ENCODE assay signal across 6 cellular contexts in genomic region chr12:6871052-6871957, GRCh38. TPM values are rescaled to one million over a fixed set of nuclear protein-coding genes. Genes with fewer than 3 reads are reported as not detected.
DNase-seq lines count a peak whose midpoint lies in the region; ATAC-seq lines count a peak whose summit lies in the region.

No MANE protein-coding gene starts in this region.

- intact Hi-C loops in left colon (cut with DNase I, micrococcal nuclease) = loop anchor here in 1 of 2 donors (5.0 kb wide), 1 partner anchor 96 kb away; no protein-coding TSS in a partner anchor

- no peaks in the 10 kb centered on the region for H3K27me3 Mint-ChIP-seq in activated CD4-positive, alpha-beta T cell treated with anti-CD3 and anti-CD28 coated beads, Interleukin-2, amount 10 ng/mL, durations not matched to agents 7 days and 5 days
- no peaks in the 10 kb centered on the region for H3K27me3 Mint-ChIP-seq in activated CD4-positive, alpha-beta memory T cell treated with anti-CD3 and anti-CD28 coated beads, Interleukin-2, amount 10 ng/mL, durations not matched to agents 7 days and 5 days

- peaks cover 65% of the 10 kb centered on the region for H3K4me1 Mint-ChIP-seq in activated CD4-positive, alpha-beta T cell treated with anti-CD3 and anti-CD28 coated beads, Interleukin-2, amount 10 ng/mL, durations not matched to agents 7 days and 5 days
- peaks cover 68% of the 10 kb centered on the region for H3K4me1 Mint-ChIP-seq in activated CD4-positive, alpha-beta memory T cell treated with anti-CD3 and anti-CD28 coated beads, Interleukin-2, amount 10 ng/mL, durations not matched to agents 7 days and 5 days

- CTCF ChIA-PET in activated CD4-positive, alpha-beta T cell treated with anti-CD3 and anti-CD28 coated beads, Interleukin-2, amount 10 ng/mL, durations not matched to agents 7 days and 5 days (lab: Charles Lee) = interaction anchor here (0.6 to 5.1 kb wide), 21 partner anchors 7 to 238 kb away, joined by 3 to 55 read pairs (median 9); partner anchors contain the start of genes C12orf57, C1RL, CDCA3 and MLF2
- CTCF ChIA-PET in activated CD4-positive, alpha-beta memory T cell treated with anti-CD3 and anti-CD28 coated beads, Interleukin-2, amount 10 ng/mL, durations not matched to agents 7 days and 5 days (lab: Charles Lee) = interaction anchor here (1.3 to 11.4 kb wide), 16 partner anchors 11 to 305 kb away, joined by 3 to 161 read pairs (median 13); partner anchors contain the start of genes C12orf57, CDCA3, LRRC23 and MLF2

- peak overlapping the region; percentile 78 for H3K4me3 Mint-ChIP-seq in activated CD4-positive, alpha-beta T cell treated with anti-CD3 and anti-CD28 coated beads, Interleukin-2, amount 10 ng/mL, durations not matched to agents 7 days and 5 days
- peak overlapping the region; percentile 93 for H3K4me3 Mint-ChIP-seq in activated CD4-positive, alpha-beta memory T cell treated with anti-CD3 and anti-CD28 coated beads, Interleukin-2, amount 10 ng/mL, durations not matched to agents 7 days and 5 days

- POLR2A ChIA-PET in activated CD4-positive, alpha-beta T cell treated with anti-CD3 and anti-CD28 coated beads, Interleukin-2, amount 10 ng/mL, durations not matched to agents 7 days and 5 days (lab: Charles Lee) = interaction anchor here (2.8 kb wide), 1 partner anchor 19 kb away, joined by 23 read pairs; the partner anchor contains the start of genes CDCA3 and USP5
- POLR2A ChIA-PET in activated CD4-positive, alpha-beta memory T cell treated with anti-CD3 and anti-CD28 coated beads, Interleukin-2, amount 10 ng/mL, durations not matched to agents 7 days and 5 days (lab: Charles Lee) = interaction anchor here (0.7 to 11.4 kb wide), 21 partner anchors 13 to 339 kb away, joined by 3 to 312 read pairs (median 10); partner anchors contain the start of genes C12orf57, CD4, CDCA3 and COPS7A

- peak; percentile 61 for DNase-seq in activated CD4-positive, alpha-beta T cell treated with anti-CD3 and anti-CD28 coated beads, Interleukin-2, amount 10 ng/mL, durations not matched to agents 7 days and 5 days
- no peak for DNase-seq in activated CD4-positive, alpha-beta T cell treated with anti-CD3 and anti-CD28 coated beads, Interleukin-2, amount 50 U/mL, for 1 hour
- DNase-seq in activated CD4-positive, alpha-beta memory T cell treated with anti-CD3 and anti-CD28 coated beads, Interleukin-2, amount 10 ng/mL, durations not matched to agents 7 days and 5 days = peak; percentile 68
- DNase-seq in left colon = peak; percentile 76 to 90
- no peak for DNase-seq in mesenteric fat pad (ENCODE audit: low spot score)

- ATAC-seq in left colon (peak; percentile 56), GM21723 (IDR thresholded peaks at IDR 0.05; ENCODE audit: unreplicated experiment) (no peak)

- H3K9me3 Mint-ChIP-seq in activated CD4-positive, alpha-beta T cell treated with anti-CD3 and anti-CD28 coated beads, Interleukin-2, amount 10 ng/mL, durations not matched to agents 7 days and 5 days = no peaks in the 10 kb centered on the region
- no peaks in the 10 kb centered on the region for H3K9me3 Mint-ChIP-seq in activated CD4-positive, alpha-beta memory T cell treated with anti-CD3 and anti-CD28 coated beads, Interleukin-2, amount 10 ng/mL, durations not matched to agents 7 days and 5 days

- H3K27ac Mint-ChIP-seq in activated CD4-positive, alpha-beta T cell treated with anti-CD3 and anti-CD28 coated beads, Interleukin-2, amount 10 ng/mL, durations not matched to agents 7 days and 5 days = peak overlapping the region; percentile 91
- peak overlapping the region; percentile 90 for H3K27ac Mint-ChIP-seq in activated CD4-positive, alpha-beta memory T cell treated with anti-CD3 and anti-CD28 coated beads, Interleukin-2, amount 10 ng/mL, durations not matched to agents 7 days and 5 days

- peaks cover 50% of the 10 kb centered on the region for H3K36me3 Mint-ChIP-seq in activated CD4-positive, alpha-beta T cell treated with anti-CD3 and anti-CD28 coated beads, Interleukin-2, amount 10 ng/mL, durations not matched to agents 7 days and 5 days (ENCODE audit: low read depth)
- peaks cover 62% of the 10 kb centered on the region for H3K36me3 Mint-ChIP-seq in activated CD4-positive, alpha-beta memory T cell treated with anti-CD3 and anti-CD28 coated beads, Interleukin-2, amount 10 ng/mL, durations not matched to agents 7 days and 5 days (ENCODE audit: low read depth)

RNA-seq across cellular contexts. Expression of gene SPSB2, which starts 1.8 kb away (rescaled TPM):
- 10 to 100 TPM; 15.4 to 17.3 TPM for total RNA-seq in activated CD4-positive, alpha-beta T cell treated with anti-CD3 and anti-CD28 coated beads, Interleukin-2, amount 10 ng/mL, durations not matched to agents 7 days and 5 days
- total RNA-seq in activated CD4-positive, alpha-beta memory T cell treated with anti-CD3 and anti-CD28 coated beads, Interleukin-2, amount 10 ng/mL, durations not matched to agents 7 days and 5 days = 10 to 100 TPM; 11.1 to 11.2 TPM
- total RNA-seq in left colon (10 to 100 TPM; 11.7 to 11.8 TPM), mesenteric fat pad (4.6 TPM)

RNA-seq across cellular contexts. Expression of gene TPI1, which starts 4.0 kb away (rescaled TPM):
- 1,000 to 10,000 TPM in 1 of 2 experiments, 100 to 1,000 TPM in 1; 918 to 1,035 TPM for total RNA-seq in activated CD4-positive, alpha-beta T cell treated with anti-CD3 and anti-CD28 coated beads, Interleukin-2, amount 10 ng/mL, durations not matched to agents 7 days and 5 days
- total RNA-seq in activated CD4-positive, alpha-beta memory T cell treated with anti-CD3 and anti-CD28 coated beads, Interleukin-2, amount 10 ng/mL, durations not matched to agents 7 days and 5 days = 1,000 to 10,000 TPM; 1,228 to 1,253 TPM
- total RNA-seq in left colon = 100 to 1,000 TPM; 702 to 720 TPM
- 383 TPM for total RNA-seq in mesenteric fat pad

RNA-seq across cellular contexts. Expression of gene USP5, which starts 19.4 kb away (rescaled TPM):
- total RNA-seq in activated CD4-positive, alpha-beta T cell treated with anti-CD3 and anti-CD28 coated beads, Interleukin-2, amount 10 ng/mL, durations not matched to agents 7 days and 5 days = 100 to 1,000 TPM; 119 to 131 TPM
- total RNA-seq in activated CD4-positive, alpha-beta memory T cell treated with anti-CD3 and anti-CD28 coated beads, Interleukin-2, amount 10 ng/mL, durations not matched to agents 7 days and 5 days = 100 to 1,000 TPM in 1 of 2 experiments, 10 to 100 TPM in 1; 91.4 to 109 TPM
- total RNA-seq in left colon (10 to 100 TPM; 68.5 to 81.4 TPM), mesenteric fat pad (74.8 TPM)

RNA-seq across cellular contexts. Expression of gene CDCA3, which starts 20.2 kb away (rescaled TPM):
- 100 to 1,000 TPM; 118 to 122 TPM for total RNA-seq in activated CD4-positive, alpha-beta T cell treated with anti-CD3 and anti-CD28 coated beads, Interleukin-2, amount 10 ng/mL, durations not matched to agents 7 days and 5 days
- total RNA-seq in activated CD4-positive, alpha-beta memory T cell treated with anti-CD3 and anti-CD28 coated beads, Interleukin-2, amount 10 ng/mL, durations not matched to agents 7 days and 5 days = 100 to 1,000 TPM in 1 of 2 experiments, 10 to 100 TPM in 1; 96.5 to 101 TPM
- 10 to 100 TPM in 1 of 2 donors, 1 to 10 TPM in 1; 4.4 to 10.5 TPM for total RNA-seq in left colon
- total RNA-seq in mesenteric fat pad = 0.16 TPM

RNA-seq across cellular contexts. Expression of gene GNB3, which starts 30.6 kb away (rescaled TPM):
- not detected for total RNA-seq in activated CD4-positive, alpha-beta T cell treated with anti-CD3 and anti-CD28 coated beads, Interleukin-2, amount 10 ng/mL, durations not matched to agents 7 days and 5 days
- total RNA-seq in activated CD4-positive, alpha-beta memory T cell treated with anti-CD3 and anti-CD28 coated beads, Interleukin-2, amount 10 ng/mL, durations not matched to agents 7 days and 5 days = not detected
- 1 to 10 TPM; 1.1 to 1.5 TPM for total RNA-seq in left colon
- 1.2 TPM for total RNA-seq in mesenteric fat pad

Comparison
In these comparisons a context has a peak if more than half of its experiments do, and no peak if none do; other contexts are left out.
1. DNase-seq: peak in activated CD4-positive, alpha-beta T cell treated with anti-CD3 and anti-CD28 coated beads, Interleukin-2, amount 10 ng/mL, durations not matched to agents 7 days and 5 days (single experiment), activated CD4-positive, alpha-beta memory T cell treated with anti-CD3 and anti-CD28 coated beads, Interleukin-2, amount 10 ng/mL, durations not matched to agents 7 days and 5 days (single experiment) and left colon (2 of 2); none in activated CD4-positive, alpha-beta T cell treated with anti-CD3 and anti-CD28 coated beads, Interleukin-2, amount 50 U/mL, for 1 hour (single experiment) and mesenteric fat pad (single experiment).